ENCODE assay signal across 7 cellular contexts in genomic region chr15:92901053-92901761, GRCh38. TPM values are rescaled to one million over a fixed set of nuclear protein-coding genes. Genes with fewer than 3 reads are reported as not detected.
A peak's percentile ranks its signal among the peaks of the same experiment; 100 is the strongest.
DNase-seq lines count a peak whose midpoint lies in the region; ATAC-seq, FAIRE-seq and TF ChIP-seq lines count a peak whose summit lies in the region.

No MANE protein-coding gene starts in this region.

- H3K27me3 ChIP-seq in PC-3 (ENCODE audit: low read length), result no peaks in the 10 kb centered on the region
- H3K27me3 ChIP-seq in osteoblast (ENCODE audit: insufficient read depth, low read length), result no peaks in the 10 kb centered on the region

- TF ChIP-seq CTCF in PC-3 (conservative IDR thresholded peaks at IDR 0.05; ENCODE audit: low read depth, low read length) (no peak), endothelial cell (IDR thresholded peaks at IDR 0.05; ENCODE audit: unreplicated experiment) (no peak), osteoblast (IDR thresholded peaks at IDR 0.05; ENCODE audit: extremely low read depth, low read depth, low read length) (no peak)

- H3K4me1 ChIP-seq in PC-3 (ENCODE audit: insufficient read depth, low read length) (peaks cover 28% of the 10 kb centered on the region), osteoblast (ENCODE audit: insufficient read depth, low read length) (peaks cover 29% of the 10 kb centered on the region)

- H3K4me2 ChIP-seq in PC-3 (ENCODE audit: low read length), result peak overlapping the region; percentile 96
- peak overlapping the region; percentile 94 for H3K4me2 ChIP-seq in osteoblast (ENCODE audit: insufficient read depth, low read length)

- H3K4me3 Mint-ChIP-seq in endothelial cell (ENCODE audit: unreplicated experiment), result peak overlapping the region; percentile 96

- H3K27ac Mint-ChIP-seq in endothelial cell (ENCODE audit: unreplicated experiment), result peak overlapping the region; percentile 99

- H4K20me1 ChIP-seq in PC-3 (ENCODE audit: low read length) (peaks cover 21% of the 10 kb centered on the region), osteoblast (ENCODE audit: insufficient read depth, low read length) (no peaks in the 10 kb centered on the region)

- H3K4me1 Mint-ChIP-seq in endothelial cell (ENCODE audit: unreplicated experiment), result peaks cover 22% of the 10 kb centered on the region

- FAIRE-seq in GM19239 (lab: Jason Lieb, UNC), result peak; percentile 54

- peaks cover 92% of the 10 kb centered on the region for H3K79me2 ChIP-seq in PC-3 (ENCODE audit: low read length)
- H3K79me2 ChIP-seq in osteoblast (ENCODE audit: insufficient read depth, low read length), result peaks cover 97% of the 10 kb centered on the region

- intact Hi-C loops in PC-3 (cut with micrococcal nuclease), result loop anchor here (2.0 kb wide), 2 partner anchors 16 to 90 kb away; no protein-coding TSS in a partner anchor

- BruUV-seq in PC-3 (replicated peaks; lab: Mats Ljungman, UMichigan), result TSS peak; percentile 45

- H3K9me3 ChIP-seq in PC-3 (ENCODE audit: low read length) (no peaks in the 10 kb centered on the region), osteoblast (ENCODE audit: low read depth, low read length) (no peaks in the 10 kb centered on the region)

- H3K36me3 Mint-ChIP-seq in endothelial cell (ENCODE audit: low read depth, unreplicated experiment), result peaks cover 21% of the 10 kb centered on the region

- DNase-seq in GM19239 (ENCODE audit: insufficient read length, low spot score), result no peak
- DNase-seq in PC-3, result no peak
- DNase-seq in endothelial cell (ENCODE audit: low spot score), result no peak
- no peak for DNase-seq in osteoblast (ENCODE audit: insufficient read length, low spot score, missing footprints)
- no peak for DNase-seq in activated CD8-positive, alpha-beta memory T cell treated with anti-CD3 and anti-CD28 coated beads, Interleukin-2, amount 50 U/mL, for 4 hours
- DNase-seq in stimulated activated naive CD4-positive, alpha-beta T cell (lab: John Stamatoyannopoulos, UW), result no peak
- no peak for DNase-seq in cortex of kidney (lab: John Stamatoyannopoulos, UW)

- ATAC-seq in PC-3, result no peak

- POLR2A ChIA-PET in PC-3 (lab: Charles Lee; ENCODE audit: unreplicated experiment), result interaction anchor here (0.6 to 1.6 kb wide), 4 partner anchors 17 to 97 kb away, joined by 7 to 24 read pairs (median 13); no protein-coding TSS in a partner anchor

- H3K4me3 ChIP-seq in PC-3 (ENCODE audit: low read length), result peak overlapping the region; percentile 95
- H3K4me3 ChIP-seq in osteoblast (ENCODE audit: insufficient read depth, low read length), result peak overlapping the region; percentile 83

- peaks cover 21% of the 10 kb centered on the region for H3F3A ChIP-seq in PC-3 (ENCODE audit: low read length, unreplicated experiment)

- no peak overlapping the region for H2AFZ ChIP-seq in PC-3 (ENCODE audit: low read length)
- no peak overlapping the region for H2AFZ ChIP-seq in osteoblast (ENCODE audit: low read length)

- no peaks in the 10 kb centered on the region for H3K9me2 ChIP-seq in PC-3 (replicated peaks; ENCODE audit: low read length)

- CTCF ChIA-PET in PC-3 (lab: Charles Lee), result no interaction called here

- no peaks in the 10 kb centered on the region for H3K9me3 Mint-ChIP-seq in endothelial cell (ENCODE audit: unreplicated experiment)

- H3K9ac ChIP-seq in PC-3 (ENCODE audit: low read length), result peak overlapping the region; percentile 95

- H3K27ac ChIP-seq in PC-3 (ENCODE audit: low read length), result peak overlapping the region; percentile 91
- peak overlapping the region; percentile 100 for H3K27ac ChIP-seq in osteoblast (ENCODE audit: low read depth, low read length)

- peaks cover 47% of the 10 kb centered on the region for H3K36me3 ChIP-seq in PC-3 (ENCODE audit: low read depth, low read length)
- H3K36me3 ChIP-seq in osteoblast (ENCODE audit: insufficient read depth, low read length), result peaks cover 31% of the 10 kb centered on the region

- peaks cover 4% of the 10 kb centered on the region for H3K27me3 Mint-ChIP-seq in endothelial cell (ENCODE audit: unreplicated experiment)

RNA-seq across cellular contexts. Expression of gene CHD2, which starts 1.1 kb away (rescaled TPM):
- total RNA-seq in PC-3 (2014; rRNA removed) (42.7 and 50.6 TPM in 2 replicates), endothelial cell (ENCODE audit: unreplicated experiment) (96.3 TPM), osteoblast (94.0 and 98.8 TPM in 2 replicates)
